In genomic region chr7:129969881-129970446, GRCh38 we compare ENCODE assay signal across 10 cellular contexts. TPM values are rescaled to one million over a fixed set of nuclear protein-coding genes. Genes with fewer than 3 reads are reported as not detected.
A peak's percentile ranks its signal among the peaks of the same experiment; 100 is the strongest.
DNase-seq lines count a peak whose midpoint lies in the region; ATAC-seq, FAIRE-seq and TF ChIP-seq lines count a peak whose summit lies in the region.
"Had no signal": no experiment of that assay in that cellular context is flagged by ENCODE, and none has a peak within 500 bp of the region (broad histone marks: within the 10 kb centered on the region; RNA-seq: fewer than 3 reads in every experiment).

No MANE protein-coding gene starts in this region.

- H3K9me3 ChIP-seq in ascending aorta (no peaks in the 10 kb centered on the region), thoracic aorta (no peaks in the 10 kb centered on the region)

- peak; percentile 73 for ATAC-seq in thoracic aorta (ENCODE audit: insufficient number of reproducible peaks, low FRiP score, low read depth)
- ATAC-seq in GM18519 (IDR thresholded peaks at IDR 0.05; ENCODE audit: low FRiP score, unreplicated experiment): no peak

- H3K27me3 ChIP-seq in ascending aorta: no peaks in the 10 kb centered on the region
- H3K27me3 ChIP-seq in thoracic aorta (replicated peaks; ENCODE audit: insufficient read depth): no peaks in the 10 kb centered on the region

- peak; percentile 62 for DNase-seq in HTR-8/SVneo (ENCODE audit: insufficient read length, low spot score)
- DNase-seq in ascending aorta (ENCODE audit: low spot score in 2 of 2): no peak
- DNase-seq in islet precursor cell: peak; percentile 99
- no peak for DNase-seq in thoracic aorta (ENCODE audit: low spot score)
- DNase-seq in activated T-cell treated with anti-CD3 and anti-CD28 coated beads for 4 hours: no peak
- DNase-seq in NCI-H128 (lab: John Stamatoyannopoulos, UW; ENCODE audit: unreplicated experiment): no peak
- DNase-seq: activated T-cell treated with anti-CD3 and anti-CD28 coated beads, Interleukin-2, amount 50 U/mL, for 24 hours; hippocampal formation had no signal

- TF ChIP-seq CTCF in ascending aorta (IDR thresholded peaks at IDR 0.05) (no peak), thoracic aorta (IDR thresholded peaks at IDR 0.05) (no peak)

- H3K36me3 ChIP-seq in ascending aorta: no peaks in the 10 kb centered on the region
- no peaks in the 10 kb centered on the region for H3K36me3 ChIP-seq in thoracic aorta

- intact Hi-C loops in ascending aorta (cut with DNase I): no loop called here

- no peak overlapping the region for H3K4me3 ChIP-seq in ascending aorta
- peak overlapping the region; percentile 38 for H3K4me3 ChIP-seq in thoracic aorta

- peak overlapping the region; percentile 21 to 50 for H3K27ac ChIP-seq in ascending aorta
- H3K27ac ChIP-seq in thoracic aorta: peak overlapping the region; percentile 16 to 79

- H3K4me1 ChIP-seq in ascending aorta: peaks cover 0 to 2% of the 10 kb centered on the region in 2 donors
- H3K4me1 ChIP-seq in thoracic aorta (ENCODE audit: control insufficient read depth in 1 of 2, low read depth in 2 of 2): peaks cover 9 to 10% of the 10 kb centered on the region in 2 donors

- no peak for FAIRE-seq in HTR-8/SVneo (lab: Jason Lieb, UNC)
- FAIRE-seq: GM12892 had no signal

RNA-seq across cellular contexts. Expression of gene UBE2H, which starts 17.2 kb away (rescaled TPM):
- 83.9 TPM for total RNA-seq in ascending aorta
- total RNA-seq in thoracic aorta: 100 to 1,000 TPM; 136 to 158 TPM

Comparison
In these comparisons a context has a peak if more than half of its experiments do, and no peak if none do; other contexts are left out.
1. DNase-seq: peak in HTR-8/SVneo (single experiment) and islet precursor cell (single experiment); none in ascending aorta (0 of 2), thoracic aorta (single experiment), activated T-cell treated with anti-CD3 and anti-CD28 coated beads for 4 hours (single experiment) and NCI-H128 (single experiment).